In genomic region chr2:15560404-15560987, GRCh38 we compare ENCODE assay signal across 8 cellular contexts. TPM values are rescaled to one million over a fixed set of nuclear protein-coding genes. Genes with fewer than 3 reads are reported as not detected.
DNase-seq lines count a peak whose midpoint lies in the region; ATAC-seq and TF ChIP-seq lines count a peak whose summit lies in the region.

No MANE protein-coding gene starts in this region.

- peak overlapping the region; percentile 19 to 98 (median 86) for H3K4me3 ChIP-seq in adrenal gland

- H3K27me3 ChIP-seq in adrenal gland = no peaks in the 10 kb centered on the region

- ATAC-seq in GM18858 (IDR thresholded peaks at IDR 0.05; ENCODE audit: unreplicated experiment) (peak; percentile 30), HG03045 (IDR thresholded peaks at IDR 0.05; ENCODE audit: unreplicated experiment) (peak; percentile 40)

- no peak for TF ChIP-seq CTCF in adrenal gland (IDR thresholded peaks at IDR 0.05)

- H3K27ac ChIP-seq in adrenal gland = peak overlapping the region in 4 of 5 donors; percentile 6 to 82 (median 81)

- no peaks in the 10 kb centered on the region for H3K36me3 ChIP-seq in adrenal gland (replicated peaks in 1 of 2)

- intact Hi-C loops in adrenal gland (cut with DNase I) = no loop called here

- WGBS in adrenal gland, 4 donors = 0% methylated on average over 14 to 28 of the region's 28 CpGs

- DNase-seq in AG20443 (ENCODE audit: low spot score) (peak; percentile 63), NCI-H526 (lab: John Stamatoyannopoulos, UW) (peak; percentile 100), adrenal gland (peak in 6 of 7 donors; percentile 19 to 55 (median 36)), hepatic stellate cell (ENCODE audit: low spot score) (peak; percentile 40), putamen (ENCODE audit: low spot score) (peak; percentile 16), middle frontal gyrus (ENCODE audit: extremely low spot score, low spot score) (no peak)

- no peak for TF ChIP-seq POLR2A in adrenal gland (IDR thresholded peaks at IDR 0.05)

- peaks cover 18 to 30% of the 10 kb centered on the region in 2 donors for H3K4me1 ChIP-seq in adrenal gland (replicated peaks in 1 of 2)

- H3K9me3 ChIP-seq in adrenal gland (replicated peaks in 1 of 3) = no peaks in the 10 kb centered on the region

RNA-seq across cellular contexts. Expression of gene NBAS, which starts 0.6 kb away (rescaled TPM):
- 10 to 100 TPM; 36.5 to 51.8 (median 44.3) TPM for total RNA-seq in adrenal gland
- polyA plus RNA-seq in adrenal gland = 10 to 100 TPM; 22.0 to 50.5 (median 50.0) TPM

RNA-seq across cellular contexts. Expression of gene DDX1, which starts 31.2 kb away (rescaled TPM):
- 10 to 100 TPM; 39.4 to 91.2 (median 77.2) TPM for total RNA-seq in adrenal gland
- polyA plus RNA-seq in adrenal gland = 100 to 1,000 TPM in 1 of 3 donors, 10 to 100 TPM in 2; 52.4 to 122 (median 64.3) TPM
